23 cellular contexts compared by ENCODE assay signal in genomic region chr2:619964-620363, GRCh38. TPM values are rescaled to one million over a fixed set of nuclear protein-coding genes. Genes with fewer than 3 reads are reported as not detected.
A peak's percentile ranks its signal among the peaks of the same experiment; 100 is the strongest.
DNase-seq lines count a peak whose midpoint lies in the region; ATAC-seq, FAIRE-seq and TF ChIP-seq lines count a peak whose summit lies in the region.
"Had no signal": no experiment of that assay in that cellular context is flagged by ENCODE, and none has a peak within 500 bp of the region (broad histone marks: within the 10 kb centered on the region; RNA-seq: fewer than 3 reads in every experiment).

No MANE protein-coding gene starts in this region.

- peak overlapping the region; percentile 14 for H2AFZ ChIP-seq in GM23338
- H2AFZ ChIP-seq: GM23248 had no signal

- H3K4me1 Mint-ChIP-seq in GM23338, result no peaks in the 10 kb centered on the region; the same call in 2 of the 3 replicates
- H3K4me1 Mint-ChIP-seq: CD4-positive, alpha-beta memory T cell had no signal

- peaks cover 6% of the 10 kb centered on the region for H3K9me3 Mint-ChIP-seq in GM23338

- no peaks in the 10 kb centered on the region for H3K36me3 ChIP-seq in GM23338 (ENCODE audit: insufficient read depth)
- H3K36me3 ChIP-seq: BLaER1 had no signal

- no peak overlapping the region for H3K27ac Mint-ChIP-seq in GM23338
- H3K27ac Mint-ChIP-seq: CD4-positive, alpha-beta memory T cell had no signal

- H3K4me2 ChIP-seq in GM23338, result no peak overlapping the region
- H3K4me2 ChIP-seq: BLaER1 had no signal

- H4K20me1 ChIP-seq in GM23338 (replicated peaks; ENCODE audit: insufficient read depth), result no peaks in the 10 kb centered on the region
- H4K20me1 ChIP-seq: BLaER1 had no signal

- no peaks in the 10 kb centered on the region for H3K9me2 ChIP-seq in GM23338 (ENCODE audit: insufficient read depth)

- no peaks in the 10 kb centered on the region for H3K4me1 ChIP-seq in GM23338 (ENCODE audit: insufficient read depth)
- H3K4me1 ChIP-seq: BLaER1 had no signal

- H3K36me3 Mint-ChIP-seq in GM23338 (ENCODE audit: low read depth), result no peaks in the 10 kb centered on the region
- H3K36me3 Mint-ChIP-seq: CD4-positive, alpha-beta memory T cell had no signal

- no peak for FAIRE-seq in D721Med (lab: Jason Lieb, UNC)
- FAIRE-seq: GM19239 had no signal

- no peak overlapping the region for H3K4me3 Mint-ChIP-seq in GM23338
- H3K4me3 Mint-ChIP-seq: CD4-positive, alpha-beta memory T cell had no signal

- DNase-seq in GM23338 (ENCODE audit: low spot score) (no peak), coronary artery (ENCODE audit: low spot score) (peak; percentile 63), left kidney (ENCODE audit: low read depth, low spot score) (peak; percentile 81), MV-4-11 (lab: John Stamatoyannopoulos, UW) (no peak), D721Med (ENCODE audit: insufficient read length, low spot score) (no peak)
- DNase-seq in stimulated activated CD8-positive, alpha-beta memory T cell treated with anti-CD3 and anti-CD28 coated beads, Interleukin-4, amount 100 ng/mL, for 48 hours, result peak; percentile 9
- DNase-seq: CD4-positive, alpha-beta memory T cell; GF-D8; GM23248; Kasumi-1; MM.1S; NCI-H1092 treated with DMSO at 0.1 percent for 48 hours; NCI-H146; NCI-H2081; NCI-H2227 treated with DMSO at 0.1 percent for 48 hours; NCI-H510A treated with DMSO at 0.1 percent for 48 hours; NCI-H774; RPMI8226; SHP77 treated with DMSO at 0.1 percent for 48 hours had no signal

- H3F3A ChIP-seq in GM23338 (replicated peaks; ENCODE audit: low read depth), result no peaks in the 10 kb centered on the region

- peaks cover 3% of the 10 kb centered on the region for H3K27me3 Mint-ChIP-seq in GM23338 (ENCODE audit: insufficient read depth, low read depth, poor library complexity)

- H3K27me3 ChIP-seq in GM23338 (ENCODE audit: insufficient read depth), result no peaks in the 10 kb centered on the region
- H3K27me3 ChIP-seq: BLaER1 had no signal

- ATAC-seq in GM23338, result no peak; the same call in 2 of the 3 replicates
- ATAC-seq in HG02623 (IDR thresholded peaks at IDR 0.05; ENCODE audit: unreplicated experiment), result no peak
- ATAC-seq: HCT116 had no signal

- H3K4me3 ChIP-seq in GM23338, result no peak overlapping the region
- H3K4me3 ChIP-seq in coronary artery, result no peak overlapping the region
- H3K4me3 ChIP-seq: BLaER1, GM23248 had no signal

- no peaks in the 10 kb centered on the region for H3K79me2 ChIP-seq in GM23338 (replicated peaks; ENCODE audit: insufficient read depth)

- H3K27ac ChIP-seq in GM23338 (ENCODE audit: low read depth) (no peak overlapping the region), coronary artery (no peak overlapping the region)
- H3K27ac ChIP-seq: BLaER1, GM23248 had no signal

- TF ChIP-seq CTCF in GM23338 (conservative IDR thresholded peaks at IDR 0.05; ENCODE audit: low read depth in 2 of 2), result no peak
- TF ChIP-seq CTCF in coronary artery (IDR thresholded peaks at IDR 0.05), result no peak
- no peak for TF ChIP-seq CTCF in D721Med (IDR thresholded peaks at IDR 0.05; ENCODE audit: insufficient read depth, missing control alignments)

TF ChIP-seq in GM23338, 12 proteins besides CTCF, POLR2A, EP300 and RAD21:
- TF ChIP-seq ETS1 (IDR thresholded peaks at IDR 0.05), result no peak
- TF ChIP-seq JUNB (IDR thresholded peaks at IDR 0.05; ENCODE audit: unreplicated experiment), result no peak
- no peak for TF ChIP-seq POLR2AphosphoS5 (IDR thresholded peaks at IDR 0.05; ENCODE audit: low read depth)
- no peak for TF ChIP-seq EZH2phosphoT487 (IDR thresholded peaks at IDR 0.05; ENCODE audit: unreplicated experiment)
- no peak for TF ChIP-seq CREB1 (CRISPR knock-in tag; IDR thresholded peaks at IDR 0.05; ENCODE audit: low read depth)
TF ChIP-seq in GM23338: peak in this region for 0.

RNA-seq across cellular contexts. Expression of gene TMEM18, which starts 57.2 kb away (rescaled TPM):
- 15.0 and 18.4 TPM in 2 replicates for total RNA-seq in GM23338 (2014; rRNA removed; shearing (Covaris generic))
- 39.5 and 41.9 TPM in 2 replicates for polyA plus RNA-seq in GM23338 (2016; fragmentation: Nextera tagmentation; extraction: Ambion mirVana)

Comparison
In these comparisons a context has a peak if more than half of its experiments do, and no peak if none do; other contexts are left out.
1. DNase-seq: peak in coronary artery (single experiment), left kidney (single experiment) and stimulated activated CD8-positive, alpha-beta memory T cell treated with anti-CD3 and anti-CD28 coated beads, Interleukin-4, amount 100 ng/mL, for 48 hours (single experiment); none in GM23338 (single experiment), MV-4-11 (single experiment) and D721Med (single experiment).